ENCODE assay signal across 17 cellular contexts in genomic region chr5:135747824-135748223, GRCh38.
"Had no signal": no experiment of that assay in that cellular context is flagged by ENCODE, and none has a peak within 500 bp of the region (broad histone marks: within the 10 kb centered on the region; RNA-seq: fewer than 3 reads in every experiment).

No MANE protein-coding gene starts in this region.

- H3K36me3 ChIP-seq: neutrophil, right atrium auricular region, sigmoid colon, thyroid gland, upper lobe of left lung, uterus had no signal

- H3K9me3 ChIP-seq: neutrophil, right atrium auricular region, sigmoid colon, thyroid gland, upper lobe of left lung, uterus had no signal

- H3K36me3 Mint-ChIP-seq: naive thymus-derived CD8-positive, alpha-beta T cell; stimulated activated naive B cell treated with anti-CD40 and anti-IgM and Interleukin-4, amounts not matched to agents 10 μg/mL and 1 μg/mL and 100 μg/mL, for 72 hours had no signal

- H3K4me3 Mint-ChIP-seq: dendritic cell treated with granulocyte-macrophage colony-stimulating factor and Interleukin-4, amounts not matched to agents 40 ng/mL and 50 ng/mL, for 4 days; effector memory CD8-positive, alpha-beta T cell; naive thymus-derived CD8-positive, alpha-beta T cell; stimulated activated naive B cell treated with anti-CD40 and anti-IgM and Interleukin-4, amounts not matched to agents 10 μg/mL and 1 μg/mL and 100 μg/mL, for 72 hours; stimulated activated naive CD8-positive, alpha-beta T cell treated with anti-CD3 and anti-CD28 coated beads, Interleukin-15, amount 100 ng/mL, for 72 hours had no signal

- H3K4me3 ChIP-seq: right atrium auricular region, sigmoid colon, skin epidermis, thyroid gland, upper lobe of left lung, uterus had no signal

- H3K4me1 Mint-ChIP-seq: naive thymus-derived CD8-positive, alpha-beta T cell; stimulated activated naive CD8-positive, alpha-beta T cell treated with anti-CD3 and anti-CD28 coated beads, Interleukin-15, amount 100 ng/mL, for 72 hours had no signal

- DNase-seq: effector memory CD8-positive, alpha-beta T cell; islet precursor cell; mammary epithelial cell; naive thymus-derived CD8-positive, alpha-beta T cell; sigmoid colon; stimulated activated CD4-positive, alpha-beta T cell treated with anti-CD3 and anti-CD28 coated beads, Interleukin-2, amount 100 ng/mL, for 24 hours; stimulated activated CD4-positive, alpha-beta T cell treated with anti-CD3 and anti-CD28 coated beads, Interleukin-4, amount 100 ng/mL, for 4 hours; stimulated activated naive B cell treated with anti-CD40 and anti-IgM and Interleukin-4, amounts not matched to agents 10 μg/mL and 1 μg/mL and 100 μg/mL, for 72 hours; stimulated activated naive CD8-positive, alpha-beta T cell treated with anti-CD3 and anti-CD28 coated beads, Interleukin-15, amount 100 ng/mL, for 72 hours; thyroid gland; upper lobe of left lung; uterus had no signal

- H3K27me3 Mint-ChIP-seq: stimulated activated naive CD8-positive, alpha-beta T cell treated with anti-CD3 and anti-CD28 coated beads, Interleukin-15, amount 100 ng/mL, for 72 hours had no signal

- H3K27me3 ChIP-seq: neutrophil, right atrium auricular region, sigmoid colon, thyroid gland, upper lobe of left lung, uterus had no signal

- H3K27ac ChIP-seq: neutrophil, right atrium auricular region, sigmoid colon, skin epidermis, thyroid gland, upper lobe of left lung, uterus had no signal

- H3K27ac Mint-ChIP-seq: dendritic cell treated with granulocyte-macrophage colony-stimulating factor and Interleukin-4, amounts not matched to agents 40 ng/mL and 50 ng/mL, for 4 days; effector memory CD8-positive, alpha-beta T cell; naive thymus-derived CD8-positive, alpha-beta T cell; stimulated activated naive B cell treated with anti-CD40 and anti-IgM and Interleukin-4, amounts not matched to agents 10 μg/mL and 1 μg/mL and 100 μg/mL, for 72 hours had no signal

- ATAC-seq: effector memory CD8-positive, alpha-beta T cell; left lobe of liver; naive thymus-derived CD8-positive, alpha-beta T cell; stimulated activated naive B cell treated with anti-CD40 and anti-IgM and Interleukin-4, amounts not matched to agents 10 μg/mL and 1 μg/mL and 100 μg/mL, for 72 hours; stimulated activated naive CD8-positive, alpha-beta T cell treated with anti-CD3 and anti-CD28 coated beads, Interleukin-15, amount 100 ng/mL, for 72 hours had no signal
